ENCODE assay signal across 8 cellular contexts in the genomic region with DNA sequence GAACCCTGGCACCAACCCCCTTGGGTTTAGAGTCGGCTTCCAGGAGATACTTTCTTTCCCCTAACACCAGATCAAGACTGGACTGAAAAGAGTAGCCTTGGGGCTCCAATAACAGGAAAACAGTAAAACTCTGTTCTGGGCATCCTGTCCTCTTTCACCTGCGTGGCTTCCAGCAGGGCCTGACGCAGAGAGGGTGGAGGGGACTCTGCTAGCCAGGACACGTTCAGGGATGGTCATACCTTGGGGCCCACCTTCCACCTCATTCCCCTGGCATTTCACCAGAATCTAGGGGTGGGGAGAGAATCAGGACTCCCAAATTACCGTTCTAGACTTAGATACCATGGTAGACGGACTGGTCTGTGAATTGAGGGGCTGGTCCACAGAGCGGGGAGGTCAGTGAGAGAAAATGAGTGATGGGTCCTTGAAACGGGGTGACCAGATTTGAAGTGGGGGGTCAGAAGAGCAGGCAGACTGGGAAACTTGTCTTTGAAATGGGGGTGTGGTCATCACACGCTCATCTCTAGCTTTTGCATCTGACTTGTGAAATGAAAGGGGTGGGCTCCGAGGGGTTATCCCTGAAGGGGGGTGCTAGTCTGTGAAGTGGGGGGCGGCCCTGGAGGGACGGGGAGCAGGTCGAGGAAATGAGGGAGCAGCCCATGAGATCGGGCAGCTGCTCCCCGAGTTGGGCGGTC. TPM values are rescaled to one million over a fixed set of nuclear protein-coding genes. Genes with fewer than 3 reads are reported as not detected.
DNase-seq lines count a peak whose midpoint lies in the region; ATAC-seq and TF ChIP-seq lines count a peak whose summit lies in the region.

No MANE protein-coding gene starts in this region.

- no peak for ATAC-seq in Right ventricle myocardium superior (ENCODE audit: poor library complexity)
- no peak for ATAC-seq in mucosa of descending colon
- peak; percentile 2 for ATAC-seq in aorta (ENCODE audit: low FRiP score)
- ATAC-seq in HG03442 (IDR thresholded peaks at IDR 0.05; ENCODE audit: unreplicated experiment): no peak
- ATAC-seq in HG02885 (IDR thresholded peaks at IDR 0.05; ENCODE audit: poor library complexity, unreplicated experiment): no peak

- H3K4me1 ChIP-seq in cardiac muscle cell (ENCODE audit: low read depth) (peaks cover 8% of the 10 kb centered on the region), mucosa of descending colon (ENCODE audit: low read depth) (peaks cover 33% of the 10 kb centered on the region), aorta (ENCODE audit: control insufficient read depth in 1 of 2, insufficient read depth in 2 of 2, low read length in 2 of 2) (peaks cover 3 to 4% of the 10 kb centered on the region in 2 donors)

- H3K4me3 ChIP-seq in cardiac muscle cell: peak overlapping the region; percentile 49
- H3K4me3 ChIP-seq in choroid plexus epithelial cell (ENCODE audit: low read depth, low read length): peak overlapping the region; percentile 88
- H3K4me3 ChIP-seq in mucosa of descending colon: peak overlapping the region; percentile 50
- H3K4me3 ChIP-seq in aorta (ENCODE audit: low read length in 2 of 2): peak overlapping the region; percentile 68 to 88

- H3K27me3 ChIP-seq in cardiac muscle cell (no peaks in the 10 kb centered on the region), aorta (ENCODE audit: control insufficient read depth in 1 of 2, insufficient read depth in 2 of 2, low read length in 1 of 2) (no peaks in the 10 kb centered on the region)

- H3K9me3 ChIP-seq in cardiac muscle cell (ENCODE audit: low read depth) (no peaks in the 10 kb centered on the region), mucosa of descending colon (no peaks in the 10 kb centered on the region), aorta (ENCODE audit: control insufficient read depth, low read length) (no peaks in the 10 kb centered on the region)

- no peaks in the 10 kb centered on the region for H3K36me3 ChIP-seq in cardiac muscle cell
- no peaks in the 10 kb centered on the region for H3K36me3 ChIP-seq in mucosa of descending colon (ENCODE audit: low read depth)
- H3K36me3 ChIP-seq in aorta (ENCODE audit: control insufficient read depth in 1 of 2, insufficient read depth in 2 of 2, low read length in 1 of 2): no peaks in the 10 kb centered on the region

- WGBS in aorta, 2 donors: 4% methylated on average over 16 of the region's 16 CpGs

- TF ChIP-seq CTCF in cardiac muscle cell (IDR thresholded peaks at IDR 0.05; ENCODE audit: low read depth, low read length) (no peak), choroid plexus epithelial cell (conservative IDR thresholded peaks at IDR 0.05; ENCODE audit: low read depth, low read length) (no peak), mucosa of descending colon (IDR thresholded peaks at IDR 0.05) (no peak)

- DNase-seq in cardiac muscle cell (ENCODE audit: low read depth in 1 of 2, low spot score in 1 of 2) (no peak), Right ventricle myocardium superior (no peak), choroid plexus epithelial cell (ENCODE audit: low read depth) (no peak), mucosa of descending colon (no peak), aorta (no peak), kidney glomerular epithelial cell (lab: John Stamatoyannopoulos, UW) (no peak)

- H3K27ac ChIP-seq in cardiac muscle cell: no peak overlapping the region
- peak overlapping the region; percentile 46 to 76 for H3K27ac ChIP-seq in aorta (ENCODE audit: low read depth in 1 of 2, low read length in 2 of 2)

- intact Hi-C loops in Right ventricle myocardium superior (cut with DNase I) (loop anchor here (1.0 kb wide), 1 partner anchor 35 kb away; no protein-coding TSS in a partner anchor), mucosa of descending colon (cut with DNase I, micrococcal nuclease) (loop anchor here in 1 of 2 donors (5.0 kb wide), 1 partner anchor 37 kb away; no protein-coding TSS in a partner anchor), aorta (cut with DNase I) (loop anchor here (1.0 kb wide), 1 partner anchor 36 kb away; no protein-coding TSS in a partner anchor)

RNA-seq across cellular contexts. Expression of a gene that starts 0.9 kb away (rescaled TPM):
- total RNA-seq in cardiac muscle cell: 43.8 and 48.6 TPM in 2 replicates
- 67.9 TPM in 2 replicates for polyA plus RNA-seq in cardiac muscle cell
- 47.1 TPM for total RNA-seq in Right ventricle myocardium superior
- total RNA-seq in mucosa of descending colon: 100 to 1,000 TPM; 117 to 167 (median 146) TPM
- 100 to 1,000 TPM; 111 to 138 TPM for total RNA-seq in aorta
- 10 to 100 TPM; 31.3 to 79.9 TPM for polyA plus RNA-seq in aorta

RNA-seq across cellular contexts. Expression of a gene that starts 27.0 kb away (rescaled TPM):
- total RNA-seq in cardiac muscle cell (not detected in 2 replicates), Right ventricle myocardium superior (41,112 TPM), mucosa of descending colon (over 10,000 TPM in 2 of 3 donors, 1,000 to 10,000 TPM in 1; 4,682 to 17,144 (median 13,566) TPM), aorta (over 10,000 TPM; 15,052 to 24,410 TPM)
- polyA plus RNA-seq in cardiac muscle cell (not detected in 2 replicates), aorta (not detected)

RNA-seq across cellular contexts. Expression of a gene that starts 28.4 kb away (rescaled TPM):
- total RNA-seq in cardiac muscle cell: not detected in 2 replicates
- polyA plus RNA-seq in cardiac muscle cell: not detected in 2 replicates
- total RNA-seq in Right ventricle myocardium superior: 3,793 TPM
- total RNA-seq in mucosa of descending colon: 1,000 to 10,000 TPM; 2,217 to 4,015 (median 3,130) TPM
- 1,000 to 10,000 TPM; 1,718 to 2,225 TPM for total RNA-seq in aorta
- polyA plus RNA-seq in aorta: not detected

RNA-seq across cellular contexts. Expression of a gene that starts 37.5 kb away (rescaled TPM):
- total RNA-seq in cardiac muscle cell (7.4 and 10.3 TPM in 2 replicates), Right ventricle myocardium superior (8.6 TPM), mucosa of descending colon (1 to 10 TPM in 2 of 3 donors, under 1 TPM in 1; 0.53 to 3.9 (median 2.8) TPM), aorta (1 to 10 TPM in 1 of 2 donors, under 1 TPM in 1; 0.39 to 1.6 TPM)
- polyA plus RNA-seq in cardiac muscle cell (6.7 and 15.8 TPM in 2 replicates), aorta (1 to 10 TPM; 1.8 to 2.5 TPM)

Comparison
In these comparisons a context has a peak if more than half of its experiments do, and no peak if none do; other contexts are left out.
1. RNA of a gene that starts 27.0 kb away (total RNA-seq): 41,112 TPM in Right ventricle myocardium superior (single experiment), 15,052 to 24,410 TPM in aorta and 4,682 to 17,144 TPM in mucosa of descending colon; not detected in cardiac muscle cell; every median in the first group is over 1,000 times any median in the second.
2. RNA of a gene that starts 28.4 kb away (total RNA-seq): 3,793 TPM in Right ventricle myocardium superior (single experiment), 2,217 to 4,015 TPM in mucosa of descending colon and 1,718 to 2,225 TPM in aorta; not detected in cardiac muscle cell; every median in the first group is over 1,000 times any median in the second.
3. Peak in every context shown above with its lines, with median percentiles within 50 percentile points of each other: H3K4me3 ChIP-seq.